ENCODE assay signal across 8 cellular contexts in the genomic region with DNA sequence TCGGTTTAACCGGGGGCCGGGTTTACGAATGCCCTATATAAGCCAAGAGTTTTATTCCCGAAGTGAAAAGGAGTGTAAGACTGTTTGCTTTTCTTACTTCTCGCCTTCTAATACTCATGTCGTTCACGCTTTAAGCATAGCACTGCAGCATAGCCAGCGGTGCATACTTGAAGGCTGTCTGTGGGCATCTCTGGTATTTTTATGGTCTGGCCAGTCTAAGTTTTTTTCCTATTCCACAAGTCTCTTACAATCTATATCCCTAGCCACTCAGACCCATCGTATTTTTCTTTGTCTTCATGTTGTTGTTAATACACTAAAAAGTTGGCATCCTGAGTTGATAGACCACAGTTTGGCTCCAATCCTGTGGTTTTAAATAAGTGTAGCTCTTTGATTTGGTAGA. TPM values are rescaled to one million over a fixed set of nuclear protein-coding genes. Genes with fewer than 3 reads are reported as not detected.
DNase-seq lines count a peak whose midpoint lies in the region; ATAC-seq, FAIRE-seq and TF ChIP-seq lines count a peak whose summit lies in the region.

No MANE protein-coding gene starts in this region.

- H3K4me3 ChIP-seq in ascending aorta, result peak overlapping the region; percentile 97 to 98
- peak overlapping the region; percentile 69 to 93 for H3K4me3 ChIP-seq in kidney (ENCODE audit: low read length in 2 of 2)
- H3K4me3 ChIP-seq in subcutaneous abdominal adipose tissue (ENCODE audit: low read depth in 1 of 5, low read length in 5 of 5), result peak overlapping the region; percentile 89 to 99 (median 93)

- no peak for ATAC-seq in GM19351 (IDR thresholded peaks at IDR 0.05; ENCODE audit: unreplicated experiment)
- ATAC-seq in HG02588 (IDR thresholded peaks at IDR 0.05; ENCODE audit: unreplicated experiment), result no peak
- no peak for ATAC-seq in HG03571 (IDR thresholded peaks at IDR 0.05; ENCODE audit: unreplicated experiment)

- no peaks in the 10 kb centered on the region for H3K36me3 ChIP-seq in ascending aorta
- no peaks in the 10 kb centered on the region for H3K36me3 ChIP-seq in kidney (ENCODE audit: control insufficient read depth in 1 of 2, insufficient read depth in 2 of 2, low read length in 2 of 2)
- no peaks in the 10 kb centered on the region for H3K36me3 ChIP-seq in subcutaneous abdominal adipose tissue (ENCODE audit: control insufficient read depth in 5 of 5, insufficient read depth in 5 of 5, low read length in 5 of 5)

- H3K9me3 ChIP-seq in ascending aorta (no peaks in the 10 kb centered on the region), kidney (ENCODE audit: control insufficient read depth in 1 of 2, low read length in 2 of 2) (no peaks in the 10 kb centered on the region), subcutaneous abdominal adipose tissue (ENCODE audit: control insufficient read depth in 5 of 5, low read length in 5 of 5) (no peaks in the 10 kb centered on the region)

- peaks cover 6% of the 10 kb centered on the region in 2 donors for H3K4me1 ChIP-seq in ascending aorta
- peaks cover 0 to 4% of the 10 kb centered on the region in 2 donors for H3K4me1 ChIP-seq in kidney (ENCODE audit: control insufficient read depth in 1 of 2, insufficient read depth in 1 of 2, low read depth in 1 of 2, low read length in 2 of 2)
- peaks cover 3 to 40% (median 28%) of the 10 kb centered on the region in 5 donors for H3K4me1 ChIP-seq in subcutaneous abdominal adipose tissue (ENCODE audit: control insufficient read depth in 5 of 5, insufficient read depth in 5 of 5, low read length in 5 of 5)

- intact Hi-C loops in ascending aorta (cut with DNase I) (loop anchor here (10.0 kb wide), 2 partner anchors 199 to 789 kb away; a partner anchor contains a TSS), kidney (cut with DNase I) (no loop called here)

- no peak for TF ChIP-seq CTCF in ascending aorta (IDR thresholded peaks at IDR 0.05)
- TF ChIP-seq CTCF in kidney (IDR thresholded peaks at IDR 0.05; ENCODE audit: borderline replicate concordance, extremely low read depth, insufficient read depth), result no peak

- H3K27me3 ChIP-seq in ascending aorta (no peaks in the 10 kb centered on the region), subcutaneous abdominal adipose tissue (ENCODE audit: control insufficient read depth in 5 of 5, insufficient read depth in 4 of 5, low read length in 5 of 5) (no peaks in the 10 kb centered on the region)

- DNase-seq in D341Med (ENCODE audit: low spot score) (peak; percentile 20), KBM-7 (peak; percentile 29), ascending aorta (ENCODE audit: low spot score in 2 of 2) (no peak), kidney (no peak)

- FAIRE-seq in kidney (lab: Jason Lieb, UNC), result no peak

- in situ Hi-C loops in KBM-7 (cut with MboI; ENCODE audit: low pct_unique_long_range_greater_than_20kb, low sequenced_read_pairs), result no loop called here

- H3K27ac ChIP-seq in ascending aorta, result peak overlapping the region; percentile 86 to 92
- peak overlapping the region in 1 of 2 donors; percentile 49 for H3K27ac ChIP-seq in kidney (ENCODE audit: low read depth in 2 of 2, low read length in 2 of 2)
- H3K27ac ChIP-seq in subcutaneous abdominal adipose tissue (ENCODE audit: low read depth, low read length), result peak overlapping the region; percentile 80

- H3K9ac ChIP-seq in kidney (ENCODE audit: low read length in 2 of 2), result peak overlapping the region; percentile 29 to 83
- H3K9ac ChIP-seq in subcutaneous abdominal adipose tissue (ENCODE audit: low read length in 5 of 5), result peak overlapping the region; percentile 77 to 96 (median 90)

RNA-seq across cellular contexts. Expression of a gene that starts 1.3 kb away (rescaled TPM):
- total RNA-seq in ascending aorta, result 22.8 TPM
- 45.1 TPM for total RNA-seq in kidney
- 14.2 TPM for polyA plus RNA-seq in kidney (ENCODE audit: insufficient read depth, low read depth, low replicate concordance)

Comparison
In these comparisons a context has a peak if more than half of its experiments do, and no peak if none do; other contexts are left out.
1. DNase-seq: peak in D341Med (single experiment) and KBM-7 (single experiment); none in ascending aorta (0 of 2) and kidney (single experiment).
2. Peak in every context shown above with its lines, with median percentiles within 50 percentile points of each other: H3K4me3 ChIP-seq.